1 cellular context compared by ENCODE assay signal in genomic region chr17:3039748-3040147, GRCh38.
TF ChIP-seq lines count a peak whose summit lies in the region.

No MANE protein-coding gene starts in this region.

TF ChIP-seq in WTC11, 78 proteins besides CTCF, POLR2A, EP300 and RAD21 (continued from another document):
- no peak for TF ChIP-seq ZMAT4 (CRISPR knock-in tag; IDR thresholded peaks at IDR 0.05)
- TF ChIP-seq RELA (CRISPR knock-in tag; IDR thresholded peaks at IDR 0.05; ENCODE audit: borderline replicate concordance), result no peak
- no peak for TF ChIP-seq JUN (CRISPR knock-in tag; IDR thresholded peaks at IDR 0.05)
